In the genomic region with DNA sequence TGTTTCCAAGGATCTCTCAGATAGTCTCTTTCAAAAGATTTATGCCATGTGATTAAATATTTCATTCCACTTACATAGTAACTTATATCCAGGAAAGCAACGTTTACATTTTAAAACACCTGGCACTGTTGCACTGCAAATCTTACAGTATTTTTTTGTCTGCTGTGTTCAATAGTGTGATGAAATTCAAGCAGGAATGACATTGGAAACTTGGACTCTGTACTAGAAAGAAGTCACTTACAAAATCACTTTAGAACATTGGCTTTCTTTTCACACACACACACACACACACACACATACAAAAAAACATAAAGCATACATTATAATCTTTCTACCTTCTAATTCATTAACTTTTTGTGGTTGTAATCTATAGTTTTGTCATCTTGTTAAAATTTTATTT, we compare ENCODE assay signal across 1 cellular context.
TF ChIP-seq lines count a peak whose summit lies in the region.

No MANE protein-coding gene starts in this region.

TF ChIP-seq in HepG2, 621 proteins besides CTCF, POLR2A, EP300 and RAD21 (continued from another document and continues in another):
- TF ChIP-seq MLXIP (CRISPR knock-in tag; IDR thresholded peaks at IDR 0.05; ENCODE audit: borderline replicate concordance): no peak
- TF ChIP-seq TOE1 (CRISPR knock-in tag; IDR thresholded peaks at IDR 0.05): no peak
- no peak for TF ChIP-seq ZBTB42 (CRISPR knock-in tag; IDR thresholded peaks at IDR 0.05)
- no peak for TF ChIP-seq ZNF660 (CRISPR knock-in tag; IDR thresholded peaks at IDR 0.05; ENCODE audit: borderline replicate concordance, low read depth)
- TF ChIP-seq BCL6 (CRISPR knock-in tag; IDR thresholded peaks at IDR 0.05): peak; percentile 43; the same call in 1 of the 2 replicates
- TF ChIP-seq DNMT1 (CRISPR knock-in tag; IDR thresholded peaks at IDR 0.05): no peak
- no peak for TF ChIP-seq ZNF879 (CRISPR knock-in tag; IDR thresholded peaks at IDR 0.05)
- no peak for TF ChIP-seq CREB1 (IDR thresholded peaks at IDR 0.05)
- TF ChIP-seq CREB1 (CRISPR knock-in tag; IDR thresholded peaks at IDR 0.05): no peak
- no peak for TF ChIP-seq NR2F6 (IDR thresholded peaks at IDR 0.05)
- no peak for TF ChIP-seq NR2F6 (CRISPR knock-in tag; IDR thresholded peaks at IDR 0.05)
- TF ChIP-seq ATF4 (CRISPR knock-in tag; IDR thresholded peaks at IDR 0.05): peak in 1 of 2 experiments; percentile 92; a peak in 2 of 4 replicates
- no peak for TF ChIP-seq SMAD1 (CRISPR knock-in tag; IDR thresholded peaks at IDR 0.05; ENCODE audit: borderline replicate concordance, low read depth)
- no peak for TF ChIP-seq STAT5B (CRISPR knock-in tag; IDR thresholded peaks at IDR 0.05)
- peak; percentile 60; the same call in 1 of the 2 replicates for TF ChIP-seq GATAD2A (CRISPR knock-in tag; IDR thresholded peaks at IDR 0.05)
- TF ChIP-seq NCOR1 (IDR thresholded peaks at IDR 0.05; ENCODE audit: borderline replicate concordance, low read length): peak; percentile 58; the same call in 1 of the 2 replicates
- no peak for TF ChIP-seq HNRNPK (IDR thresholded peaks at IDR 0.05; ENCODE audit: low read depth, low read length, poor library complexity, severe bottlenecking)
- TF ChIP-seq GPN1 (CRISPR knock-in tag; IDR thresholded peaks at IDR 0.05; ENCODE audit: borderline replicate concordance): no peak
- no peak for TF ChIP-seq ZNF335 (CRISPR knock-in tag; IDR thresholded peaks at IDR 0.05)
- peak; percentile 74 for TF ChIP-seq HNF4A (CRISPR knock-in tag; IDR thresholded peaks at IDR 0.05)
- no peak for TF ChIP-seq PATZ1 (CRISPR knock-in tag; IDR thresholded peaks at IDR 0.05)
- TF ChIP-seq GATAD1 (CRISPR knock-in tag; IDR thresholded peaks at IDR 0.05): no peak
- TF ChIP-seq ZHX1 (CRISPR knock-in tag; IDR thresholded peaks at IDR 0.05; ENCODE audit: low read depth): no peak
- TF ChIP-seq, protein P1, sequence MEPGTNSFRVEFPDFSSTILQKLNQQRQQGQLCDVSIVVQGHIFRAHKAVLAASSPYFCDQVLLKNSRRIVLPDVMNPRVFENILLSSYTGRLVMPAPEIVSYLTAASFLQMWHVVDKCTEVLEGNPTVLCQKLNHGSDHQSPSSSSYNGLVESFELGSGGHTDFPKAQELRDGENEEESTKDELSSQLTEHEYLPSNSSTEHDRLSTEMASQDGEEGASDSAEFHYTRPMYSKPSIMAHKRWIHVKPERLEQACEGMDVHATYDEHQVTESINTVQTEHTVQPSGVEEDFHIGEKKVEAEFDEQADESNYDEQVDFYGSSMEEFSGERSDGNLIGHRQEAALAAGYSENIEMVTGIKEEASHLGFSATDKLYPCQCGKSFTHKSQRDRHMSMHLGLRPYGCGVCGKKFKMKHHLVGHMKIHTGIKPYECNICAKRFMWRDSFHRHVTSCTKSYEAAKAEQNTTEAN (CRISPR knock-in tag; conservative IDR thresholded peaks at IDR 0.05): 0 out of 2 replicates have a peak, but pooled peaks have one; percentile 30
- TF ChIP-seq, protein P2, sequence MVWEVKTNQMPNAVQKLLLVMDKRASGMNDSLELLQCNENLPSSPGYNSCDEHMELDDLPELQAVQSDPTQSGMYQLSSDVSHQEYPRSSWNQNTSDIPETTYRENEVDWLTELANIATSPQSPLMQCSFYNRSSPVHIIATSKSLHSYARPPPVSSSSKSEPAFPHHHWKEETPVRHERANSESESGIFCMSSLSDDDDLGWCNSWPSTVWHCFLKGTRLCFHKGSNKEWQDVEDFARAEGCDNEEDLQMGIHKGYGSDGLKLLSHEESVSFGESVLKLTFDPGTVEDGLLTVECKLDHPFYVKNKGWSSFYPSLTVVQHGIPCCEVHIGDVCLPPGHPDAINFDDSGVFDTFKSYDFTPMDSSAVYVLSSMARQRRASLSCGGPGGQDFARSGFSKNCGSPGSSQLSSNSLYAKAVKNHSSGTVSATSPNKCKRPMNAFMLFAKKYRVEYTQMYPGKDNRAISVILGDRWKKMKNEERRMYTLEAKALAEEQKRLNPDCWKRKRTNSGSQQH (CRISPR knock-in tag; IDR thresholded peaks at IDR 0.05; ENCODE audit: low read depth): no peak
- TF ChIP-seq, protein P3, sequence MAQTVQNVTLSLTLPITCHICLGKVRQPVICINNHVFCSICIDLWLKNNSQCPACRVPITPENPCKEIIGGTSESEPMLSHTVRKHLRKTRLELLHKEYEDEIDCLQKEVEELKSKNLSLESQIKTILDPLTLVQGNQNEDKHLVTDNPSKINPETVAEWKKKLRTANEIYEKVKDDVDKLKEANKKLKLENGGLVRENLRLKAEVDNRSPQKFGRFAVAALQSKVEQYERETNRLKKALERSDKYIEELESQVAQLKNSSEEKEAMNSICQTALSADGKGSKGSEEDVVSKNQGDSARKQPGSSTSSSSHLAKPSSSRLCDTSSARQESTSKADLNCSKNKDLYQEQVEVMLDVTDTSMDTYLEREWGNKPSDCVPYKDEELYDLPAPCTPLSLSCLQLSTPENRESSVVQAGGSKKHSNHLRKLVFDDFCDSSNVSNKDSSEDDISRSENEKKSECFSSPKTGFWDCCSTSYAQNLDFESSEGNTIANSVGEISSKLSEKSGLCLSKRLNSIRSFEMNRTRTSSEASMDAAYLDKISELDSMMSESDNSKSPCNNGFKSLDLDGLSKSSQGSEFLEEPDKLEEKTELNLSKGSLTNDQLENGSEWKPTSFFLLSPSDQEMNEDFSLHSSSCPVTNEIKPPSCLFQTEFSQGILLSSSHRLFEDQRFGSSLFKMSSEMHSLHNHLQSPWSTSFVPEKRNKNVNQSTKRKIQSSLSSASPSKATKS (CRISPR knock-in tag; IDR thresholded peaks at IDR 0.05): no peak
- TF ChIP-seq ZNF777 (CRISPR knock-in tag; IDR thresholded peaks at IDR 0.05): no peak
- no peak for TF ChIP-seq CSRNP2 (CRISPR knock-in tag; conservative IDR thresholded peaks at IDR 0.05; ENCODE audit: low read depth)
- no peak for TF ChIP-seq ZBED4 (CRISPR knock-in tag; IDR thresholded peaks at IDR 0.05; ENCODE audit: borderline replicate concordance)
- TF ChIP-seq ZNF614 (CRISPR knock-in tag; IDR thresholded peaks at IDR 0.05; ENCODE audit: borderline replicate concordance): no peak
- TF ChIP-seq MED13 (CRISPR knock-in tag; IDR thresholded peaks at IDR 0.05): no peak
- TF ChIP-seq TAF1 (CRISPR knock-in tag; IDR thresholded peaks at IDR 0.05): no peak
- TF ChIP-seq HCFC1 (IDR thresholded peaks at IDR 0.05; ENCODE audit: low read depth, low read length): no peak
- no peak for TF ChIP-seq TOPORS (CRISPR knock-in tag; IDR thresholded peaks at IDR 0.05)
- no peak for TF ChIP-seq ZFP37 (CRISPR knock-in tag; IDR thresholded peaks at IDR 0.05; ENCODE audit: borderline replicate concordance)
- TF ChIP-seq, protein P4, sequence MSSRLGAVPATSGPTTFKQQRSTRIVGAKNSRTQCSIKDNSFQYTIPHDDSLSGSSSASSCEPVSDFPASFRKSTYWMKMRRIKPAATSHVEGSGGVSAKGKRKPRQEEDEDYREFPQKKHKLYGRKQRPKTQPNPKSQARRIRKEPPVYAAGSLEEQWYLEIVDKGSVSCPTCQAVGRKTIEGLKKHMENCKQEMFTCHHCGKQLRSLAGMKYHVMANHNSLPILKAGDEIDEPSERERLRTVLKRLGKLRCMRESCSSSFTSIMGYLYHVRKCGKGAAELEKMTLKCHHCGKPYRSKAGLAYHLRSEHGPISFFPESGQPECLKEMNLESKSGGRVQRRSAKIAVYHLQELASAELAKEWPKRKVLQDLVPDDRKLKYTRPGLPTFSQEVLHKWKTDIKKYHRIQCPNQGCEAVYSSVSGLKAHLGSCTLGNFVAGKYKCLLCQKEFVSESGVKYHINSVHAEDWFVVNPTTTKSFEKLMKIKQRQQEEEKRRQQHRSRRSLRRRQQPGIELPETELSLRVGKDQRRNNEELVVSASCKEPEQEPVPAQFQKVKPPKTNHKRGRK (CRISPR knock-in tag; IDR thresholded peaks at IDR 0.05): no peak
- peak; percentile 70 for TF ChIP-seq CEBPG (CRISPR knock-in tag; IDR thresholded peaks at IDR 0.05)
- TF ChIP-seq CBX5 (CRISPR knock-in tag; IDR thresholded peaks at IDR 0.05; ENCODE audit: borderline replicate concordance): no peak
